ENCODE assay signal across 1 cellular context in genomic region chr10:94402204-94403033, GRCh38.
A peak's percentile ranks its signal among the peaks of the same experiment; 100 is the strongest.
TF ChIP-seq lines count a peak whose summit lies in the region.

TBC1D12 (plus strand) TSS chr10:94402541; CDS start chr10:94402614, 73 bp downstream.

TF ChIP-seq in HCT116, 20 proteins besides CTCF, POLR2A, EP300 and RAD21 (continued from another document):
- TF ChIP-seq REST (IDR thresholded peaks at IDR 0.05; ENCODE audit: low read depth) (no peak), EZH2phosphoT487 (IDR thresholded peaks at IDR 0.05; ENCODE audit: borderline replicate concordance) (no peak), TCF7L2 (IDR thresholded peaks at IDR 0.05; ENCODE audit: borderline replicate concordance, extremely low read depth, insufficient read depth, insufficient read length) (no peak), ATF3 (IDR thresholded peaks at IDR 0.05) (no peak), EGR1 (IDR thresholded peaks at IDR 0.05; ENCODE audit: low read depth) (peak; percentile 29; the same call in 1 of the 2 replicates), FOSL1 (IDR thresholded peaks at IDR 0.05; ENCODE audit: low read depth) (no peak), SP1 (IDR thresholded peaks at IDR 0.05; ENCODE audit: low read depth) (peak; percentile 63; the same call in 1 of the 2 replicates)
